ENCODE assay signal across 32 cellular contexts in genomic region chr3:138476526-138476925, GRCh38. TPM values are rescaled to one million over a fixed set of nuclear protein-coding genes. Genes with fewer than 3 reads are reported as not detected.
"Had no signal": no experiment of that assay in that cellular context is flagged by ENCODE, and none has a peak within 500 bp of the region (broad histone marks: within the 10 kb centered on the region; RNA-seq: fewer than 3 reads in every experiment).

No MANE protein-coding gene starts in this region.

- H3K4me3 Mint-ChIP-seq: activated B cell treated with CpG ODN at 0.5 μM for 24 hours; activated CD4-positive, alpha-beta memory T cell treated with anti-CD3 and anti-CD28 coated beads, Interleukin-2, amount 10 ng/mL, durations not matched to agents 7 days and 5 days; activated CD4-positive, alpha-beta T cell treated with anti-CD3 and anti-CD28 coated beads, Interleukin-2, amount 10 ng/mL, durations not matched to agents 7 days and 5 days; activated naive CD8-positive, alpha-beta T cell; activated T-cell treated with anti-CD3 and anti-CD28 coated beads, Interleukin-2, amount 50 U/mL, for 4 hours; activated T-helper 17 cell treated with anti-CD3 and anti-CD28 coated beads, Interleukin-2, amount 50 U/mL, for 72 hours; central memory CD8-positive, alpha-beta T cell; dendritic cell treated with granulocyte-macrophage colony-stimulating factor and Interleukin-4, amounts not matched to agents 40 ng/mL and 50 ng/mL, for 4 days; endodermal cell; T-helper 17 cell; T-helper 2 cell treated with Interferon-gamma antibody and Interleukin-4, amounts not matched to agents 5 μg/mL and 100 μg/mL, for 36 hours had no signal

- H3K27ac Mint-ChIP-seq: activated B cell treated with CpG ODN at 0.5 μM for 24 hours; activated CD4-positive, alpha-beta memory T cell treated with anti-CD3 and anti-CD28 coated beads, Interleukin-2, amount 10 ng/mL, durations not matched to agents 7 days and 5 days; activated CD4-positive, alpha-beta T cell treated with anti-CD3 and anti-CD28 coated beads, Interleukin-2, amount 10 ng/mL, durations not matched to agents 7 days and 5 days; activated naive CD8-positive, alpha-beta T cell; activated T-helper 17 cell treated with anti-CD3 and anti-CD28 coated beads, Interleukin-2, amount 50 U/mL, for 72 hours; dendritic cell treated with granulocyte-macrophage colony-stimulating factor and Interleukin-4, amounts not matched to agents 40 ng/mL and 50 ng/mL, for 4 days; endodermal cell; T-helper 17 cell; T-helper 2 cell treated with Interferon-gamma antibody and Interleukin-4, amounts not matched to agents 5 μg/mL and 100 μg/mL, for 36 hours had no signal

- H3K36me3 Mint-ChIP-seq: activated naive CD8-positive, alpha-beta T cell had no signal

- H3K4me1 ChIP-seq: gastroesophageal sphincter had no signal

- H3K9me3 ChIP-seq: esophagus squamous epithelium, gastroesophageal sphincter had no signal

- H3K27me3 Mint-ChIP-seq: dendritic cell treated with granulocyte-macrophage colony-stimulating factor and Interleukin-4, amounts not matched to agents 40 ng/mL and 50 ng/mL, for 4 days had no signal

- H3K27me3 ChIP-seq: brain microvascular endothelial cell, dorsolateral prefrontal cortex, esophagus squamous epithelium, gastroesophageal sphincter had no signal

- H3K4me3 ChIP-seq: coronary artery, dorsolateral prefrontal cortex, esophagus squamous epithelium, gastroesophageal sphincter had no signal

- ATAC-seq: activated CD4-positive, CD25-positive, alpha-beta regulatory T cell treated with anti-CD3 and anti-CD28 coated beads, Interleukin-2, amount 50 U/mL, for 24 hours; activated T-cell treated with anti-CD3 and anti-CD28 coated beads, Interleukin-2, amount 50 U/mL, for 4 hours; activated T-helper 17 cell treated with anti-CD3 and anti-CD28 coated beads, Interleukin-2, amount 50 U/mL, for 72 hours; gastroesophageal sphincter; T-helper 17 cell had no signal

- DNase-seq: activated B cell treated with CpG ODN at 0.5 μM for 24 hours; activated CD4-positive, alpha-beta memory T cell treated with anti-CD3 and anti-CD28 coated beads, Interleukin-2, amount 10 ng/mL, durations not matched to agents 7 days and 5 days; activated CD4-positive, alpha-beta T cell treated with anti-CD3 and anti-CD28 coated beads, Interleukin-2, amount 10 ng/mL, durations not matched to agents 7 days and 5 days; activated CD4-positive, alpha-beta T cell treated with anti-CD3 and anti-CD28 coated beads, Interleukin-2, amount 50 U/mL, for 4 hours; activated CD8-positive, alpha-beta memory T cell treated with anti-CD3 and anti-CD28 coated beads for 24 hours; activated effector memory CD4-positive, alpha-beta T cell treated with Interleukin-2 at 50 U/mL for 16 hours; activated gamma-delta T cell treated with Interleukin-2 at 50 U/mL for 16 hours; activated naive CD4-positive, alpha-beta T cell treated with anti-CD3 and anti-CD28 coated beads, Interleukin-2, amount 50 U/mL, for 16 hours; activated naive CD4-positive, alpha-beta T cell treated with Interleukin-2 at 50 U/mL for 16 hours; activated T-cell treated with anti-CD3 and anti-CD28 coated beads, Interleukin-2, amount 50 U/mL, for 4 hours; amniotic stem cell; anterior cingulate cortex; brain microvascular endothelial cell; dorsolateral prefrontal cortex; effector memory CD4-positive, alpha-beta T cell; endodermal cell; erythroblast; esophagus squamous epithelium; foreskin melanocyte; T-helper 1 cell; T-helper 17 cell; T1000; WERI-Rb-1 had no signal

- H3K27ac ChIP-seq: brain microvascular endothelial cell, coronary artery, dorsolateral prefrontal cortex, esophagus squamous epithelium, gastroesophageal sphincter, WERI-Rb-1 had no signal

- H3K4me1 Mint-ChIP-seq: activated B cell treated with CpG ODN at 0.5 μM for 24 hours; activated CD4-positive, alpha-beta memory T cell treated with anti-CD3 and anti-CD28 coated beads, Interleukin-2, amount 10 ng/mL, durations not matched to agents 7 days and 5 days; activated CD4-positive, alpha-beta T cell treated with anti-CD3 and anti-CD28 coated beads, Interleukin-2, amount 10 ng/mL, durations not matched to agents 7 days and 5 days; activated T-helper 17 cell treated with anti-CD3 and anti-CD28 coated beads, Interleukin-2, amount 50 U/mL, for 72 hours; central memory CD8-positive, alpha-beta T cell; T-helper 17 cell had no signal

- H3K36me3 ChIP-seq: brain microvascular endothelial cell, esophagus squamous epithelium, gastroesophageal sphincter, WERI-Rb-1 had no signal

- H3K9me3 Mint-ChIP-seq: activated B cell treated with CpG ODN at 0.5 μM for 24 hours; activated CD4-positive, alpha-beta memory T cell treated with anti-CD3 and anti-CD28 coated beads, Interleukin-2, amount 10 ng/mL, durations not matched to agents 7 days and 5 days; activated CD4-positive, alpha-beta T cell treated with anti-CD3 and anti-CD28 coated beads, Interleukin-2, amount 10 ng/mL, durations not matched to agents 7 days and 5 days; activated T-cell treated with anti-CD3 and anti-CD28 coated beads, Interleukin-2, amount 50 U/mL, for 4 hours; activated T-helper 17 cell treated with anti-CD3 and anti-CD28 coated beads, Interleukin-2, amount 50 U/mL, for 72 hours; central memory CD8-positive, alpha-beta T cell; dendritic cell treated with granulocyte-macrophage colony-stimulating factor and Interleukin-4, amounts not matched to agents 40 ng/mL and 50 ng/mL, for 4 days; endodermal cell; T-helper 2 cell treated with Interferon-gamma antibody and Interleukin-4, amounts not matched to agents 5 μg/mL and 100 μg/mL, for 36 hours had no signal

RNA-seq across cellular contexts. Expression of gene ESYT3, which starts 42.1 kb away (rescaled TPM):
- total RNA-seq: activated B cell treated with CpG ODN at 0.5 μM for 24 hours, glomerular endothelial cell had no signal
